Comparison of ENCODE assay signal across 1 cellular context in genomic region chrX:39755152-39756032, GRCh38.
A peak's percentile ranks its signal among the peaks of the same experiment; 100 is the strongest.
TF ChIP-seq lines count a peak whose summit lies in the region.

No MANE protein-coding gene starts in this region.

TF ChIP-seq in HEK293, 187 proteins besides CTCF, POLR2A, EP300 and RAD21 (continued from another document):
- TF ChIP-seq PATZ1 (tag by site-specific recombination; IDR thresholded peaks at IDR 0.05): 0 out of 2 replicates have a peak, but pooled peaks have one; percentile 51
- TF ChIP-seq ZNF510 (tag by site-specific recombination; IDR thresholded peaks at IDR 0.05; ENCODE audit: insufficient replicate concordance): no peak
- TF ChIP-seq ZNF280D (tag by site-specific recombination; IDR thresholded peaks at IDR 0.05): peak; percentile 56; the same call in 1 of the 2 replicates
- TF ChIP-seq ZNF692 (tag by site-specific recombination; IDR thresholded peaks at IDR 0.05): no peak
- TF ChIP-seq ZNF521 (tag by site-specific recombination; IDR thresholded peaks at IDR 0.05): no peak
- TF ChIP-seq BCL6B (tag by site-specific recombination; IDR thresholded peaks at IDR 0.05): no peak
- peak; percentile 62; the same call in 1 of the 2 replicates for TF ChIP-seq HIC1 (tag by site-specific recombination; IDR thresholded peaks at IDR 0.05)
- no peak for TF ChIP-seq MYNN (tag by site-specific recombination; IDR thresholded peaks at IDR 0.05; ENCODE audit: borderline replicate concordance)
- no peak for TF ChIP-seq SP3 (tag by site-specific recombination; IDR thresholded peaks at IDR 0.05)
- TF ChIP-seq ZFP69B (tag by site-specific recombination; IDR thresholded peaks at IDR 0.05): no peak
- peak; percentile 79 for TF ChIP-seq IKZF3 (tag by site-specific recombination; IDR thresholded peaks at IDR 0.05)
- TF ChIP-seq ZNF157 (tag by site-specific recombination; IDR thresholded peaks at IDR 0.05): no peak
- no peak for TF ChIP-seq ZNF792 (tag by site-specific recombination; IDR thresholded peaks at IDR 0.05)
- TF ChIP-seq ZSCAN16 (tag by site-specific recombination; IDR thresholded peaks at IDR 0.05): no peak
- TF ChIP-seq ZNF292 (tag by site-specific recombination; IDR thresholded peaks at IDR 0.05; ENCODE audit: borderline replicate concordance, low read depth): no peak
- no peak; the same call in 1 of the 2 replicates for TF ChIP-seq KLF8 (tag by site-specific recombination; IDR thresholded peaks at IDR 0.05)
- peak; percentile 68 for TF ChIP-seq ZNF585B (tag by site-specific recombination; IDR thresholded peaks at IDR 0.05)
- TF ChIP-seq ZNF354C (tag by site-specific recombination; IDR thresholded peaks at IDR 0.05; ENCODE audit: borderline replicate concordance, low read depth): no peak
- TF ChIP-seq SCRT1 (tag by site-specific recombination; IDR thresholded peaks at IDR 0.05; ENCODE audit: borderline replicate concordance): no peak
- TF ChIP-seq ZNF747 (tag by site-specific recombination; IDR thresholded peaks at IDR 0.05): no peak
- no peak for TF ChIP-seq ZNF394 (tag by site-specific recombination; IDR thresholded peaks at IDR 0.05; ENCODE audit: borderline replicate concordance)
- no peak for TF ChIP-seq BCL11B (tag by site-specific recombination; IDR thresholded peaks at IDR 0.05; ENCODE audit: low read depth)
- TF ChIP-seq ZNF211 (tag by site-specific recombination; IDR thresholded peaks at IDR 0.05; ENCODE audit: low read depth): no peak
- TF ChIP-seq REPIN1 (tag by site-specific recombination; IDR thresholded peaks at IDR 0.05; ENCODE audit: low read depth): no peak
- no peak for TF ChIP-seq KLF1 (tag by site-specific recombination; IDR thresholded peaks at IDR 0.05)
- TF ChIP-seq ZNF514 (tag by site-specific recombination; IDR thresholded peaks at IDR 0.05): no peak
- TF ChIP-seq PRDM2 (tag by site-specific recombination; IDR thresholded peaks at IDR 0.05; ENCODE audit: borderline replicate concordance): no peak
- no peak for TF ChIP-seq ZNF530 (tag by site-specific recombination; IDR thresholded peaks at IDR 0.05; ENCODE audit: low read depth)
- peak; percentile 76 for TF ChIP-seq ZNF335 (tag by site-specific recombination; conservative IDR thresholded peaks at IDR 0.05)
- TF ChIP-seq TRIM28 (IDR thresholded peaks at IDR 0.05; ENCODE audit: borderline replicate concordance, low read length): peak; percentile 99
- TF ChIP-seq ZNF707 (tag by site-specific recombination; IDR thresholded peaks at IDR 0.05): no peak
- no peak for TF ChIP-seq ZNF501 (tag by site-specific recombination; IDR thresholded peaks at IDR 0.05)
- TF ChIP-seq PRDM1 (tag by site-specific recombination; IDR thresholded peaks at IDR 0.05): no peak
- peak; percentile 42 for TF ChIP-seq SETDB1 (IDR thresholded peaks at IDR 0.05; ENCODE audit: insufficient read length, low read length)
- TF ChIP-seq ZFHX2 (tag by site-specific recombination; conservative IDR thresholded peaks at IDR 0.05): peak; percentile 76
- no peak for TF ChIP-seq ZNF248 (tag by site-specific recombination; IDR thresholded peaks at IDR 0.05)
- no peak for TF ChIP-seq RBAK (tag by site-specific recombination; IDR thresholded peaks at IDR 0.05)
- TF ChIP-seq ZNF24 (tag by site-specific recombination; IDR thresholded peaks at IDR 0.05): no peak; the same call in none of the 2 replicates
- peak; percentile 80 for TF ChIP-seq ZNF366 (tag by site-specific recombination; conservative IDR thresholded peaks at IDR 0.05)
- TF ChIP-seq ZNF558 (tag by site-specific recombination; IDR thresholded peaks at IDR 0.05): no peak
- TF ChIP-seq BCL11A (tag by site-specific recombination; IDR thresholded peaks at IDR 0.05; ENCODE audit: low read depth): no peak
- TF ChIP-seq ZIC2 (tag by site-specific recombination; IDR thresholded peaks at IDR 0.05): peak; percentile 84
- no peak for TF ChIP-seq ZNF624 (tag by site-specific recombination; IDR thresholded peaks at IDR 0.05)
- TF ChIP-seq ZNF37A (tag by site-specific recombination; IDR thresholded peaks at IDR 0.05): peak; percentile 73
- no peak for TF ChIP-seq ZNF121 (tag by site-specific recombination; IDR thresholded peaks at IDR 0.05)
- TF ChIP-seq ZNF670 (tag by site-specific recombination; IDR thresholded peaks at IDR 0.05; ENCODE audit: low read depth): no peak
- TF ChIP-seq GLIS2 (tag by site-specific recombination; IDR thresholded peaks at IDR 0.05): peak; percentile 58; the same call in 1 of the 2 replicates
- TF ChIP-seq ZNF404 (tag by site-specific recombination; IDR thresholded peaks at IDR 0.05): no peak
- TF ChIP-seq ZNF658 (tag by site-specific recombination; IDR thresholded peaks at IDR 0.05): no peak
- TF ChIP-seq ZNF133 (tag by site-specific recombination; IDR thresholded peaks at IDR 0.05): no peak
- no peak for TF ChIP-seq ZNF473 (tag by site-specific recombination; IDR thresholded peaks at IDR 0.05)
- TF ChIP-seq ZNF341 (tag by site-specific recombination; IDR thresholded peaks at IDR 0.05; ENCODE audit: low read depth): peak; percentile 92
- no peak for TF ChIP-seq ZBTB21 (tag by site-specific recombination; IDR thresholded peaks at IDR 0.05)
- TF ChIP-seq ZNF221 (tag by site-specific recombination; IDR thresholded peaks at IDR 0.05; ENCODE audit: borderline replicate concordance): no peak
- TF ChIP-seq YY2 (tag by site-specific recombination; IDR thresholded peaks at IDR 0.05): no peak
